Comparison of ENCODE assay signal across 8 cellular contexts in the genomic region with DNA sequence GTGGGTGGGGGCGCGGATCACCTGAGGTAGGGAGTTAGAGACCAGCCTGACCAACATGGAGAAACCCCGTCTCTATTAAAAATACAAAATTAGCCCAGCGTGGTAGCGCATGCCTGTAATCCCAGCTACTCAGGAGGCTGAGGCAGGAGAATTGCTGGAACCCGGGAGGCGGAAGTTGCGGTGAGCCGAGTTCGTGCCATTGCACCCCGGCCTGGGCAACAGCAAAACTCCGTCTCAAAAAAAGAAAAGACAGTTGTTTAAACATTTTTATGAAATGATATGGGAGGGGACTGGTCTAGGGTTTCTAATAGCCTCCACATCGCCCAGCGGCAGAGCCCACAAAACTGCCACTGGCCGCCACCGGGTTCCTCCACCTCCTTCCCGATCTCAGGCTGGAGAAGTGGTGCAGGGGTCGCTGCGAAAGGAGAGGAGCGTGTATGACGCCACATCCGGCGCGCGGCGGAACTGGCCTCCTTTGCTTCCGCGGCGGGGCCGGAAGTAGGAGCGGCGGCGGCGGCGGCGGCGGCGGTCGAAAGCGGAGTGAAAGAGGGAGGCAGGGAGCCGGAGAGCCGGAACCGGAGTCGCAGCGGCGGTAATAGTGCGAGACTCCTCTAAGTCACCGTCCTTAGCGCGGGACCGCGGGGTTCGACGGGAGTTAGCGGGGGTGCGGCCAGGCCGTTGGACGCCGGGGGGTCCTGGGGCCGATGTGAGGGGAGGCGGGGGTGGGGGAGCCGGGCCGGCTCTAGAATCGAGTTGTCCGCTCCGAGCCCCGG. TPM values are rescaled to one million over a fixed set of nuclear protein-coding genes. Genes with fewer than 3 reads are reported as not detected.
DNase-seq lines count a peak whose midpoint lies in the region; ATAC-seq and TF ChIP-seq lines count a peak whose summit lies in the region.

Gene PPP4C (plus strand): TSS at position 492 of the 773 bp plus-strand sequence. CDS start 384 bp downstream, outside the sequence.

- DNase-seq in Caki2 (ENCODE audit: low read depth) = peak; percentile 91
- peak; percentile 89 for DNase-seq in LoVo (ENCODE audit: low spot score)
- peak; percentile 85 for DNase-seq in SHP77 treated with DMSO at 0.1 percent for 48 hours (lab: John Stamatoyannopoulos, UW)
- DNase-seq in activated effector memory CD4-positive, alpha-beta T cell treated with Interleukin-2 at 50 U/mL for 16 hours = peak; percentile 81
- peak; percentile 85 for DNase-seq in fibroblast of the aortic adventitia (ENCODE audit: low read depth)
- DNase-seq in nephron progenitor cell = peak; percentile 94

- peak within 1 kb of the TSS; percentile 97 for H3K4me3 ChIP-seq in fibroblast of the aortic adventitia (ENCODE audit: low read depth, low read length)

- H3K27me3 Mint-ChIP-seq in nephron progenitor cell (ENCODE audit: low read depth, poor library complexity) = no peaks in the 10 kb centered on the region
- H3K27me3 Mint-ChIP-seq in stimulated activated naive CD8-positive, alpha-beta T cell treated with anti-CD3 and anti-CD28 coated beads, Interleukin-15, Interleukin-2, amounts not matched to agents 100 ng/mL and 50 ng/mL, for 24 hours = no peaks in the 10 kb centered on the region

- H3K36me3 Mint-ChIP-seq in nephron progenitor cell (ENCODE audit: low read depth) = peaks cover 57% of the 10 kb centered on the region
- peaks cover 55% of the 10 kb centered on the region for H3K36me3 Mint-ChIP-seq in stimulated activated naive CD8-positive, alpha-beta T cell treated with anti-CD3 and anti-CD28 coated beads, Interleukin-15, Interleukin-2, amounts not matched to agents 100 ng/mL and 50 ng/mL, for 24 hours (ENCODE audit: low read depth)

- TF ChIP-seq CTCF in fibroblast of the aortic adventitia (IDR thresholded peaks at IDR 0.05; ENCODE audit: insufficient read depth, low read length) (peak; percentile 9), nephron progenitor cell (IDR thresholded peaks at IDR 0.05) (no peak)

- peak within 1 kb of the TSS; percentile 93 for H3K4me3 Mint-ChIP-seq in nephron progenitor cell
- peak within 1 kb of the TSS; percentile 92 for H3K4me3 Mint-ChIP-seq in stimulated activated naive CD8-positive, alpha-beta T cell treated with anti-CD3 and anti-CD28 coated beads, Interleukin-15, Interleukin-2, amounts not matched to agents 100 ng/mL and 50 ng/mL, for 24 hours

- ATAC-seq in GM21723 (IDR thresholded peaks at IDR 0.05; ENCODE audit: unreplicated experiment) = peak; percentile 75

- H3K27ac Mint-ChIP-seq in nephron progenitor cell = peak within 1 kb of the TSS; percentile 96
- peak within 1 kb of the TSS; percentile 95 for H3K27ac Mint-ChIP-seq in stimulated activated naive CD8-positive, alpha-beta T cell treated with anti-CD3 and anti-CD28 coated beads, Interleukin-15, Interleukin-2, amounts not matched to agents 100 ng/mL and 50 ng/mL, for 24 hours

- no peaks in the 10 kb centered on the region for H3K9me3 Mint-ChIP-seq in nephron progenitor cell
- H3K9me3 Mint-ChIP-seq in stimulated activated naive CD8-positive, alpha-beta T cell treated with anti-CD3 and anti-CD28 coated beads, Interleukin-15, Interleukin-2, amounts not matched to agents 100 ng/mL and 50 ng/mL, for 24 hours = no peaks in the 10 kb centered on the region

- in situ Hi-C loops in Caki2 (cut with HindIII; ENCODE audit: low pct_unique_long_range_greater_than_20kb, low sequenced_read_pairs) = no loop called here

- H3K4me1 Mint-ChIP-seq in nephron progenitor cell = peaks cover 25% of the 10 kb centered on the region
- H3K4me1 Mint-ChIP-seq in stimulated activated naive CD8-positive, alpha-beta T cell treated with anti-CD3 and anti-CD28 coated beads, Interleukin-15, Interleukin-2, amounts not matched to agents 100 ng/mL and 50 ng/mL, for 24 hours (ENCODE audit: low read depth) = peaks cover 30% of the 10 kb centered on the region

RNA-seq across cellular contexts. Expression of gene PPP4C, which starts in this region (rescaled TPM):
- 228 and 297 TPM in 2 replicates for total RNA-seq in Caki2 (2014; rRNA removed; shearing (Covaris generic); ENCODE audit: low replicate concordance)
- 70.8 and 154 TPM in 2 replicates for total RNA-seq in fibroblast of the aortic adventitia (ENCODE audit: low replicate concordance)

Comparison
In these comparisons a context has a peak if more than half of its experiments do, and no peak if none do; other contexts are left out.
1. Peak in every context shown above with its lines: DNase-seq, ATAC-seq and H3K4me3 ChIP-seq.